ENCODE assay signal across 8 cellular contexts in the genomic region with DNA sequence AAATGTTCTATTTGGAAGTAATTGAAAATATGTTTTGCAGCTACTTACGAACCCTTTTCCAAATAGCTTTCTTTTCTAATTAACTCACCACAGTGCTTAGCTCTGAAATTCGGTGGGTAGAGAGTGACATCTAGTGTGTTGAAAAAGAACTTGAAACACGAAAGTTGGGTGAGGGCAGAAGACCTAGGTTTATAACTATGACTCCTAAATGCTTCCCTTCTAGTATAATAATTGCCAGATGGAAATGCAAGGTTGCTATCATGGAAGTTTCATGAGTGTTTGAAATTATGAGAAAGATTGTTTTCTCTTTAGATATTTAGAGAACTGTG.
DNase-seq lines count a peak whose midpoint lies in the region; ATAC-seq, FAIRE-seq and TF ChIP-seq lines count a peak whose summit lies in the region.

No MANE protein-coding gene starts in this region.

- intact Hi-C loops in IMR-90 (cut with micrococcal nuclease) = loop anchor here (5.0 to 10.0 kb wide), 2 partner anchors 256 to 1814 kb away; no protein-coding TSS in a partner anchor
- intact Hi-C loops in pancreas (cut with DNase I) = no loop called here

- no peak overlapping the region for H2BK20ac ChIP-seq in IMR-90 (ENCODE audit: low read depth, low read length)

- dilution Hi-C loops in IMR-90 (cut with HindIII; ENCODE audit: low sequenced_read_pairs, unreplicated experiment) = no loop called here

- TF ChIP-seq POLR2A in IMR-90 (IDR thresholded peaks at IDR 0.05; ENCODE audit: low read depth, low read length) = no peak

- in situ Hi-C loops in IMR-90 (cut with MboI; ENCODE audit: low sequenced_read_pairs) = no loop called here

- H3K9me3 ChIP-seq in IMR-90 (ENCODE audit: control insufficient read depth, insufficient read depth, low read length) (no peaks in the 10 kb centered on the region), pancreas (no peaks in the 10 kb centered on the region)

- BruUV-seq in IMR-90 (replicated peaks; lab: Mats Ljungman, UMichigan) = no TSS peak

- H4K91ac ChIP-seq in IMR-90 (ENCODE audit: insufficient read depth, low read depth, low read length) = no peak overlapping the region

- H3K4me2 ChIP-seq in IMR-90 (ENCODE audit: low read depth, low read length) = peak overlapping the region; percentile 25

- TF ChIP-seq CTCF in AG09319 (IDR thresholded peaks at IDR 0.05; ENCODE audit: low read depth, low read length) (peak; percentile 38), IMR-90 (conservative IDR thresholded peaks at IDR 0.05; ENCODE audit: low read depth, low read length) (peak; percentile 61), fibroblast of pulmonary artery (IDR thresholded peaks at IDR 0.05; ENCODE audit: low read length, missing control alignments) (peak; percentile 54), pancreas (IDR thresholded peaks at IDR 0.05) (peak in 2 of 4 donors; percentile 20 to 21)

- no peak overlapping the region for H3K4me3 ChIP-seq in IMR-90 (ENCODE audit: insufficient read depth, low read depth, low read length)
- no peak overlapping the region for H3K4me3 ChIP-seq in fibroblast of pulmonary artery (replicated peaks; ENCODE audit: low read depth, low read length)
- H3K4me3 ChIP-seq in pancreas = no peak overlapping the region

- TF ChIP-seq RAD21 in IMR-90 (IDR thresholded peaks at IDR 0.05; ENCODE audit: low read length) = peak; percentile 81

- no peak overlapping the region for H4K8ac ChIP-seq in IMR-90 (ENCODE audit: low read depth in 2 of 2, low read length in 2 of 2)

- no peak overlapping the region for H2BK5ac ChIP-seq in IMR-90 (ENCODE audit: low read depth, low read length, poor library complexity, severe bottlenecking)

- peak; percentile 22 for DNase-seq in AG09319 (ENCODE audit: extremely low read depth, low read depth)
- DNase-seq in IMR-90 = peak; percentile 65
- peak; percentile 62 for DNase-seq in RKO (ENCODE audit: low spot score)
- DNase-seq in fibroblast of pulmonary artery (ENCODE audit: low read depth) = peak; percentile 74
- DNase-seq in pancreas = no peak
- no peak for DNase-seq in UCSD-AML1 (lab: John Stamatoyannopoulos, UW; ENCODE audit: unreplicated experiment)

- no peak overlapping the region for H2AFZ ChIP-seq in IMR-90 (replicated peaks; ENCODE audit: low read length, poor library complexity)

- no peak overlapping the region for H2BK120ac ChIP-seq in IMR-90 (ENCODE audit: low read depth, low read length)

- no peak overlapping the region for H3K9ac ChIP-seq in IMR-90 (ENCODE audit: low read depth, low read length)

- H3K4ac ChIP-seq in IMR-90 (ENCODE audit: low read depth, low read length) = no peak overlapping the region

- H3K27ac ChIP-seq in IMR-90 (ENCODE audit: insufficient read depth, low read length) (no peak overlapping the region), pancreas (no peak overlapping the region)

- H2AK5ac ChIP-seq in IMR-90 (ENCODE audit: low read depth, low read length) = no peak overlapping the region

- WGBS in IMR-90 (ENCODE audit: extremely low coverage in 2 of 2, insufficient read length in 1 of 2), 2 experiments = no CpG with 5 or more reads among the region's 3 CpGs
- 4 to 5% methylated on average over 3 of the region's 3 CpGs for WGBS in pancreas, 2 donors

- no peak overlapping the region for H3K18ac ChIP-seq in IMR-90 (ENCODE audit: low read depth, low read length)

- CTCF ChIA-PET in IMR-90 (lab: Yijun Ruan, JAX) = interaction anchor here (0.5 to 1.5 kb wide), 11 partner anchors 9 to 1068 kb away, joined by 3 to 8 read pairs (median 4); no protein-coding TSS in a partner anchor

- no peak overlapping the region for H3K56ac ChIP-seq in IMR-90 (ENCODE audit: extremely low read depth, insufficient read depth, low read length)

- H3K14ac ChIP-seq in IMR-90 (replicated peaks; ENCODE audit: low read depth, low read length) = no peak overlapping the region

- no peak overlapping the region for H3K23ac ChIP-seq in IMR-90 (ENCODE audit: low read depth, low read length)

- peak; percentile 80 for FAIRE-seq in pancreas (lab: Jason Lieb, UNC)

- ATAC-seq in GM18867 (IDR thresholded peaks at IDR 0.05; ENCODE audit: unreplicated experiment) = peak; percentile 77
- ATAC-seq in IMR-90 (ENCODE audit: low read depth) = peak; percentile 96
- peak in 3 of 4 donors; percentile 77 to 83 (median 81) for ATAC-seq in pancreas
- ATAC-seq in activated CD4-positive, CD25-positive, alpha-beta regulatory T cell treated with anti-CD3 and anti-CD28 coated beads, Interleukin-2, amount 50 U/mL, for 24 hours = no peak

- no peak overlapping the region for H2BK15ac ChIP-seq in IMR-90 (ENCODE audit: low read depth, low read length)

- H4K5ac ChIP-seq in IMR-90 (ENCODE audit: low read depth, low read length) = no peak overlapping the region

- no peaks in the 10 kb centered on the region for H3K36me3 ChIP-seq in IMR-90 (ENCODE audit: control insufficient read depth, insufficient read depth, low read length)
- H3K36me3 ChIP-seq in pancreas = no peaks in the 10 kb centered on the region

- POLR2A ChIA-PET in IMR-90 (lab: Charles Lee; ENCODE audit: unreplicated experiment) = no interaction called here

- no peaks in the 10 kb centered on the region for H3K79me1 ChIP-seq in IMR-90 (ENCODE audit: low read depth in 1 of 2, low read length in 2 of 2)

- H3K27me3 ChIP-seq in IMR-90 (ENCODE audit: control insufficient read depth, insufficient read depth, low read length) (no peaks in the 10 kb centered on the region), pancreas (no peaks in the 10 kb centered on the region)

- no peaks in the 10 kb centered on the region for H3K9me1 ChIP-seq in IMR-90 (ENCODE audit: insufficient read depth, low read length)

- H2AK9ac ChIP-seq in IMR-90 (replicated peaks; ENCODE audit: low read depth, low read length, poor library complexity) = no peak overlapping the region

- H3K4me1 ChIP-seq in IMR-90 (ENCODE audit: control insufficient read depth, insufficient read depth, low read length) = no peaks in the 10 kb centered on the region
- H3K4me1 ChIP-seq in pancreas = no peaks in the 10 kb centered on the region

- H4K20me1 ChIP-seq in IMR-90 (ENCODE audit: insufficient read depth, low read length) = no peaks in the 10 kb centered on the region

TF ChIP-seq in IMR-90, 13 proteins besides CTCF, POLR2A, EP300 and RAD21:
- peak; percentile 50; the same call in 1 of the 2 replicates for TF ChIP-seq SMC3 (IDR thresholded peaks at IDR 0.05; ENCODE audit: low read depth, low read length)
- no peak for TF ChIP-seq MXI1 (IDR thresholded peaks at IDR 0.05; ENCODE audit: borderline replicate concordance, low read depth, low read length)

Comparison
In these comparisons a context has a peak if more than half of its experiments do, and no peak if none do; other contexts are left out.
1. DNase-seq: peak in AG09319 (single experiment), IMR-90 (single experiment), RKO (single experiment) and fibroblast of pulmonary artery (single experiment); none in pancreas (0 of 6) and UCSD-AML1 (single experiment).
2. ATAC-seq: peak in GM18867 (single experiment), IMR-90 (single experiment) and pancreas (3 of 4); none in activated CD4-positive, CD25-positive, alpha-beta regulatory T cell treated with anti-CD3 and anti-CD28 coated beads, Interleukin-2, amount 50 U/mL, for 24 hours (0 of 2).